Comparison of ENCODE assay signal across 8 cellular contexts in the genomic region with DNA sequence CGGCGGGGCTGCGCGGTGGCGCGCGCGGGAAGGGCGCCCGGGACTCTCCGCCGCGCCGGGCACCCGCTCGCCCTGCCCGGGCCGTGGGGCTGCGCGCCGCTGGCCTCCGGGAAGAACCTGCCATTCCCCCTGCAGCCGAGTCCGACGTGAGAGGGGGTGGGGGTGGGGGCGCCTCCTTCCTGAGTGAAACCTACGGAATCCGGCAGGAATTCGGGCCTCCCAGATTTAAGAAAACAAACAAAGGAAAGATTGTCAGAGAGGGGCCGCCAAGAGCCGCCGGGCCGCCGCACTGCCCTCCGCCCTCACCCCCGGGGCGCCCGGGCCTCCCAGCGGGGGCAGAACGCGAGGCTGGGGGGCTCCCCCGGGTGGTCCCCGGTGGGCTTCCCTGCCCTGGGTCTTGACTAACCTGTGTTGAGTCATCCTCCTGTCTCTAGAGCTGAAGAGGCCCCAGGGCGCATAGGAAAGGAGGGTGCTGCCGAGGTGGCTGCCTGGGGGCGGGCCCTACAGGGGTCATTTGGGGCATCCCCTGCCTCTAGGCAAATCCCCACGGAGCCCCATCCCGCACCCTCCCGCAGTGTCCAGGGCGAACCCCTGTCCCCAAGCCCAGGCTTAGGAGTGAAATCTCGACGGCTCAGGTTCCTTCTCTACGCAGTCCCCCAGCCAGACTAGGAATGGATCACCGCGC. TPM values are rescaled to one million over a fixed set of nuclear protein-coding genes. Genes with fewer than 3 reads are reported as not detected.
DNase-seq lines count a peak whose midpoint lies in the region; ATAC-seq and TF ChIP-seq lines count a peak whose summit lies in the region.

No MANE protein-coding gene starts in this region.

- H3K9me2 ChIP-seq in Karpas-422 (replicated peaks; ENCODE audit: insufficient read depth, low read length): no peaks in the 10 kb centered on the region

- peaks cover 77% of the 10 kb centered on the region for H3K27me3 ChIP-seq in ectodermal cell (ENCODE audit: control insufficient read depth, insufficient read depth, low read length, poor library complexity, severe bottlenecking)
- no peaks in the 10 kb centered on the region for H3K27me3 ChIP-seq in muscle layer of colon (ENCODE audit: control insufficient read depth in 1 of 2, insufficient read depth in 2 of 2, low read length in 2 of 2)
- H3K27me3 ChIP-seq in Karpas-422 (ENCODE audit: low read length): no peaks in the 10 kb centered on the region

- ATAC-seq in GM18520 (IDR thresholded peaks at IDR 0.05; ENCODE audit: unreplicated experiment): no peak

- H3K9me3 ChIP-seq in ectodermal cell (ENCODE audit: control insufficient read depth, low read length) (no peaks in the 10 kb centered on the region), muscle layer of colon (ENCODE audit: low read length) (no peaks in the 10 kb centered on the region), Karpas-422 (ENCODE audit: low read length) (no peaks in the 10 kb centered on the region)

- WGBS in ectodermal cell, 2 experiments: 1% methylated on average over 55 of the region's 55 CpGs

- no peak for TF ChIP-seq EP300 in Ishikawa (IDR thresholded peaks at IDR 0.05; ENCODE audit: borderline replicate concordance)

- H3K9ac ChIP-seq in muscle layer of colon (ENCODE audit: low read length) (no peak overlapping the region), Karpas-422 (ENCODE audit: low read length) (no peak overlapping the region)

- H3K36me3 ChIP-seq in ectodermal cell (ENCODE audit: control insufficient read depth, insufficient read depth, low read length) (no peaks in the 10 kb centered on the region), muscle layer of colon (ENCODE audit: insufficient read depth, low read length) (no peaks in the 10 kb centered on the region), Karpas-422 (ENCODE audit: insufficient read depth, low read length) (no peaks in the 10 kb centered on the region)

- H3K27ac ChIP-seq in ectodermal cell (ENCODE audit: insufficient read depth, low read depth, low read length, poor library complexity, severe bottlenecking) (no peak overlapping the region), muscle layer of colon (ENCODE audit: low read depth, low read length) (peak overlapping the region; percentile 35), Karpas-422 (ENCODE audit: low read length) (no peak overlapping the region)

- H3K4me1 ChIP-seq in ectodermal cell (ENCODE audit: control insufficient read depth, insufficient read depth, low read length) (peaks cover 27% of the 10 kb centered on the region), muscle layer of colon (ENCODE audit: insufficient read depth, low read length) (peaks cover 18% of the 10 kb centered on the region), Karpas-422 (ENCODE audit: low read length) (peaks cover 8% of the 10 kb centered on the region)

- H3K79me2 ChIP-seq in Karpas-422 (ENCODE audit: low read length): no peaks in the 10 kb centered on the region

- DNase-seq in DMS79 treated with DMSO at 0.1 percent for 48 hours (lab: John Stamatoyannopoulos, UW): peak; percentile 26
- DNase-seq in DMS79 (lab: John Stamatoyannopoulos, UW): no peak
- no peak for DNase-seq in Karpas-422
- no peak for DNase-seq in activated effector memory CD4-positive, alpha-beta T cell treated with anti-CD3 and anti-CD28 coated beads, Interleukin-2, amount 50 U/mL, for 16 hours

- no peak overlapping the region for H2AFZ ChIP-seq in Karpas-422 (ENCODE audit: low read length)

- H3K4me2 ChIP-seq in Karpas-422 (ENCODE audit: low read depth, low read length, poor library complexity, severe bottlenecking): no peak overlapping the region

- TF ChIP-seq RAD21 in Ishikawa (IDR thresholded peaks at IDR 0.05; ENCODE audit: low read depth): no peak

- H3K4me3 ChIP-seq in ectodermal cell (ENCODE audit: insufficient read depth, low read depth, low read length) (peak overlapping the region; percentile 34), muscle layer of colon (ENCODE audit: low read depth in 1 of 2, low read length in 2 of 2) (peak overlapping the region in 1 of 2 donors; percentile 56), Karpas-422 (ENCODE audit: low read length) (no peak overlapping the region)

- no peaks in the 10 kb centered on the region for H4K20me1 ChIP-seq in Karpas-422 (ENCODE audit: insufficient read depth, low read depth, low read length)

TF ChIP-seq in Ishikawa, 13 proteins besides CTCF, POLR2A, EP300 and RAD21:
- TF ChIP-seq ZBTB7A (IDR thresholded peaks at IDR 0.05; ENCODE audit: low read depth): peak; percentile 90
- TF ChIP-seq CEBPB (IDR thresholded peaks at IDR 0.05): no peak
- TF ChIP-seq, protein P1, sequence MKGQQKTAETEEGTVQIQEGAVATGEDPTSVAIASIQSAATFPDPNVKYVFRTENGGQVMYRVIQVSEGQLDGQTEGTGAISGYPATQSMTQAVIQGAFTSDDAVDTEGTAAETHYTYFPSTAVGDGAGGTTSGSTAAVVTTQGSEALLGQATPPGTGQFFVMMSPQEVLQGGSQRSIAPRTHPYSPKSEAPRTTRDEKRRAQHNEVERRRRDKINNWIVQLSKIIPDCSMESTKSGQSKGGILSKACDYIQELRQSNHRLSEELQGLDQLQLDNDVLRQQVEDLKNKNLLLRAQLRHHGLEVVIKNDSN (IDR thresholded peaks at IDR 0.05): no peak

RNA-seq across cellular contexts. Expression of gene FOXP4, which starts 42.2 kb away (rescaled TPM):
- 41.3 TPM for polyA plus RNA-seq in ectodermal cell (2013, experiment 1 of 4)
- polyA plus RNA-seq in ectodermal cell (2013, experiment 2 of 4): 38.5 TPM
- polyA plus RNA-seq in ectodermal cell (2013, experiment 3 of 4): 34.5 TPM
- polyA plus RNA-seq in ectodermal cell (2013, experiment 4 of 4): 37.6 TPM
- total RNA-seq in Karpas-422 (2014; rRNA removed; shearing (Covaris generic); ENCODE audit: low replicate concordance): 3.6 and 5.0 TPM in 2 replicates
